In the genomic region with DNA sequence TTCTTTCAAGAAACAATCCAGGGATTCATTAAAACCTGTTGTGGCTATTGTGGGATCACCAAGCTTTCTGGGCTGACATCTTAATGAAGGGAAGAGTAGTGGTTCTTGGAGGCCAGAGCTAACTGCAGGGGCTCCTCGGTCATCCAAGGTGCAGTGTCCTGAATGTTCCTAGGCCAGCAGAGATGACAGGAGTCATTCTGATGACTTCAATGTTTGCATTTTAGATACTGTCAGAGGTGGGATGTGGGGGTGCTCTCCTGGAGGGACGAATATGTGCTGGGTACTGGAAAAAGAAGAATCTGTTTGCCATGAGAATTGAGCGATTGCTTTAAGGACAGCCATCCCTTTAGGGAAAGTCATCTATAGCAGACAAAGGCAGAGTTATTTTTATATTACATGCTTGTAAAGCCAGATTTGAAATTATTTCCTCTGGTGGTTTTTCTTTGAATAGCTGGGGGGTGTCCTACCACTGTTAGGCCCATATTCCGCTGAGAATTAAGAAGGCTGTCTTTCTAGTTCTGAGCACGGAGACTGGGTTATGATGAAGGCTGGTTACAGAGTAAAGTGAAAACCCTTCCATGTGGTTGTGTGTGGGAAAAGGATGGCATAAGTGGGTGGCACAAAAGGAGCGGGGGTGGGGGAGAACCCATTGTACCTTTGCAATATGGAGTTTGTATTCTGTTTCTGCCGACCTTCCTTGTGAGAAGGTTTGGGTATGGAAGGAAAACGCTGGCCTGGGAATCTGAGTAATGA, we compare ENCODE assay signal across 21 cellular contexts. TPM values are rescaled to one million over a fixed set of nuclear protein-coding genes. Genes with fewer than 3 reads are reported as not detected.
A peak's percentile ranks its signal among the peaks of the same experiment; 100 is the strongest.
DNase-seq lines count a peak whose midpoint lies in the region; ATAC-seq and TF ChIP-seq lines count a peak whose summit lies in the region.
"Had no signal": no experiment of that assay in that cellular context is flagged by ENCODE, and none has a peak within 500 bp of the region (broad histone marks: within the 10 kb centered on the region; RNA-seq: fewer than 3 reads in every experiment).

No MANE protein-coding gene starts in this region.

- no peak overlapping the region for H3K4me3 ChIP-seq in breast epithelium
- no peak overlapping the region for H3K4me3 ChIP-seq in upper lobe of left lung

- H3K4me1 Mint-ChIP-seq in MCF 10A (ENCODE audit: insufficient read depth, unreplicated experiment) (peaks cover 30% of the 10 kb centered on the region), nephron (peaks cover 45% of the 10 kb centered on the region)
- H3K4me1 Mint-ChIP-seq: memory B cell, WTC11 had no signal

- H3K27me3 Mint-ChIP-seq in MCF 10A (ENCODE audit: insufficient read depth, unreplicated experiment) (no peaks in the 10 kb centered on the region), nephron (ENCODE audit: low read depth) (peaks cover 25% of the 10 kb centered on the region)

- ATAC-seq in upper lobe of left lung (ENCODE audit: low FRiP score in 2 of 2) = no peak
- ATAC-seq in HG02884 (IDR thresholded peaks at IDR 0.05; ENCODE audit: unreplicated experiment) = no peak
- no peak for ATAC-seq in stimulated activated naive CD8-positive, alpha-beta T cell treated with anti-CD3 and anti-CD28 coated beads, Interleukin-15, Interleukin-2, amounts not matched to agents 100 U/mL and 50 U/mL, for 24 hours
- ATAC-seq in GM19328 (IDR thresholded peaks at IDR 0.05; ENCODE audit: unreplicated experiment) = no peak
- ATAC-seq: stimulated activated effector memory CD8-positive, alpha-beta T cell treated with anti-CD3 and anti-CD28 coated beads, Interleukin-12 subunit alpha, Interleukin-12 subunit beta, amount 100 ng/mL, for 72 hours; WTC11 had no signal

- no peak for TF ChIP-seq EP300 in upper lobe of left lung (IDR thresholded peaks at IDR 0.05)

- BruUV-seq in MCF 10A (replicated peaks; lab: Mats Ljungman, UMichigan) = no TSS peak

- intact Hi-C loops in breast epithelium (cut with DNase I; ENCODE audit: low total_unique reads) = no loop called here
- intact Hi-C loops in MCF 10A (cut with micrococcal nuclease) = no loop called here

- H3K4me3 Mint-ChIP-seq in MCF 10A (ENCODE audit: unreplicated experiment) = no peak overlapping the region
- H3K4me3 Mint-ChIP-seq in nephron = no peak overlapping the region
- H3K4me3 Mint-ChIP-seq: activated CD4-positive, alpha-beta memory T cell treated with anti-CD3 and anti-CD28 coated beads for 36 hours; memory B cell; stimulated activated effector memory CD8-positive, alpha-beta T cell treated with anti-CD3 and anti-CD28 coated beads, Interleukin-12 subunit alpha, Interleukin-12 subunit beta, amount 100 ng/mL, for 72 hours; WTC11 had no signal

- H3K4me1 ChIP-seq in breast epithelium (peaks cover 8 to 10% of the 10 kb centered on the region in 2 donors), upper lobe of left lung (peaks cover 11 to 46% (median 31%) of the 10 kb centered on the region in 4 donors)

- no peaks in the 10 kb centered on the region for H3K36me3 Mint-ChIP-seq in MCF 10A (ENCODE audit: insufficient read depth, unreplicated experiment)
- H3K36me3 Mint-ChIP-seq in nephron (ENCODE audit: low read depth) = no peaks in the 10 kb centered on the region
- H3K36me3 Mint-ChIP-seq: memory B cell; stimulated activated effector memory CD8-positive, alpha-beta T cell treated with anti-CD3 and anti-CD28 coated beads, Interleukin-12 subunit alpha, Interleukin-12 subunit beta, amount 100 ng/mL, for 72 hours; WTC11 had no signal

- H3K27ac Mint-ChIP-seq in MCF 10A (ENCODE audit: low read depth, unreplicated experiment) = no peak overlapping the region
- peak overlapping the region in 2 of 3 experiments; percentile 16 to 96 for H3K27ac Mint-ChIP-seq in nephron
- H3K27ac Mint-ChIP-seq: activated CD4-positive, alpha-beta memory T cell treated with anti-CD3 and anti-CD28 coated beads for 36 hours; memory B cell; stimulated activated effector memory CD8-positive, alpha-beta T cell treated with anti-CD3 and anti-CD28 coated beads, Interleukin-12 subunit alpha, Interleukin-12 subunit beta, amount 100 ng/mL, for 72 hours; WTC11 had no signal

- CTCF ChIA-PET in MCF 10A (lab: Yijun Ruan, JAX) = interaction anchor here (0.6 to 1.2 kb wide), 4 partner anchors 8 to 220 kb away, joined by 3 to 4 read pairs (median 4); no protein-coding TSS in a partner anchor

- POLR2A ChIA-PET in MCF 10A (lab: Yijun Ruan, JAX) = interaction anchor here (7.4 kb wide), 1 partner anchor 14 kb away, joined by 89 read pairs; no protein-coding TSS in a partner anchor

- H3K27me3 ChIP-seq in breast epithelium (no peaks in the 10 kb centered on the region), upper lobe of left lung (no peaks in the 10 kb centered on the region)

- H3K27ac ChIP-seq in breast epithelium = peak overlapping the region; percentile 77 to 88
- H3K27ac ChIP-seq in caudate nucleus (ENCODE audit: low read depth, low read length) = peak overlapping the region; percentile 84
- H3K27ac ChIP-seq in upper lobe of left lung = peak overlapping the region in 3 of 4 donors; percentile 68 to 83 (median 74)
- H3K27ac ChIP-seq: brain microvascular endothelial cell had no signal

- no peak for TF ChIP-seq POLR2A in breast epithelium (IDR thresholded peaks at IDR 0.05)
- no peak for TF ChIP-seq POLR2A in upper lobe of left lung (IDR thresholded peaks at IDR 0.05)

- H3K9me3 ChIP-seq in breast epithelium (no peaks in the 10 kb centered on the region), upper lobe of left lung (no peaks in the 10 kb centered on the region)

- DNase-seq in breast epithelium (ENCODE audit: low spot score in 2 of 2) (no peak), MCF 10A (ENCODE audit: unreplicated experiment) (no peak), caudate nucleus (lab: John Stamatoyannopoulos, UW) (peak in 7 of 61 donors; percentile 12 to 52 (median 34)), upper lobe of left lung (no peak)
- DNase-seq in stimulated activated naive CD8-positive, alpha-beta T cell treated with anti-CD3 and anti-CD28 coated beads, Interleukin-15, Interleukin-2, amounts not matched to agents 100 U/mL and 50 U/mL, for 24 hours = no peak
- DNase-seq: activated CD4-positive, alpha-beta memory T cell treated with anti-CD3 and anti-CD28 coated beads for 36 hours; activated effector memory CD4-positive, alpha-beta T cell treated with Interleukin-2 at 50 U/mL for 16 hours; AML-193; brain microvascular endothelial cell; DMS79; KBM-7; NCI-H1436 treated with DMSO at 0.1 percent for 48 hours; NCI-H2107; NCI-H446 treated with DMSO at 0.1 percent for 48 hours; T-helper 9 cell had no signal

- TF ChIP-seq CTCF in breast epithelium (IDR thresholded peaks at IDR 0.05) (no peak), MCF 10A (IDR thresholded peaks at IDR 0.05; ENCODE audit: unreplicated experiment) (no peak), nephron (IDR thresholded peaks at IDR 0.05; ENCODE audit: unreplicated experiment in 3 of 3) (no peak), upper lobe of left lung (IDR thresholded peaks at IDR 0.05) (no peak)

- H3K9me3 Mint-ChIP-seq in MCF 10A (ENCODE audit: unreplicated experiment) (no peaks in the 10 kb centered on the region), nephron (no peaks in the 10 kb centered on the region)
- H3K9me3 Mint-ChIP-seq: activated CD4-positive, alpha-beta memory T cell treated with anti-CD3 and anti-CD28 coated beads for 36 hours; memory B cell; stimulated activated effector memory CD8-positive, alpha-beta T cell treated with anti-CD3 and anti-CD28 coated beads, Interleukin-12 subunit alpha, Interleukin-12 subunit beta, amount 100 ng/mL, for 72 hours; WTC11 had no signal

- H3K36me3 ChIP-seq in breast epithelium (no peaks in the 10 kb centered on the region), upper lobe of left lung (no peaks in the 10 kb centered on the region)
- H3K36me3 ChIP-seq: brain microvascular endothelial cell had no signal

- 69 to 78% methylated on average over 8 of the region's 8 CpGs for whole genome bisulfite sequencing in upper lobe of left lung, 2 donors

RNA-seq across cellular contexts. Expression of gene HLF, which starts 7.4 kb away (rescaled TPM):
- 10 to 100 TPM; 11.8 to 21.4 (median 13.4) TPM for total RNA-seq in breast epithelium
- total RNA-seq in MCF 10A (2022) = 0.23 and 0.66 TPM in 2 replicates
- 10 to 100 TPM; 19.9 to 45.1 (median 26.1) TPM for total RNA-seq in upper lobe of left lung
